ENCODE assay signal across 21 cellular contexts in genomic region chrX:69031971-69032391, GRCh38.
DNase-seq lines count a peak whose midpoint lies in the region; ATAC-seq and TF ChIP-seq lines count a peak whose summit lies in the region.
"Had no signal": no experiment of that assay in that cellular context is flagged by ENCODE, and none has a peak within 500 bp of the region (broad histone marks: within the 10 kb centered on the region; RNA-seq: fewer than 3 reads in every experiment).

No MANE protein-coding gene starts in this region.

- TF ChIP-seq RAD21 in HCT116 (IDR thresholded peaks at IDR 0.05; ENCODE audit: low read depth) = no peak

- H3K27me3 ChIP-seq in HCT116 (ENCODE audit: insufficient read depth, low read length) (no peaks in the 10 kb centered on the region), Panc1 (ENCODE audit: control insufficient read depth, insufficient read depth, low read length) (no peaks in the 10 kb centered on the region), esophagus squamous epithelium (no peaks in the 10 kb centered on the region), parathyroid adenoma (ENCODE audit: control insufficient read depth, insufficient read depth, low read length) (no peaks in the 10 kb centered on the region)
- H3K27me3 ChIP-seq: brain microvascular endothelial cell, gastrocnemius medialis had no signal

- POLR2A ChIA-PET in HCT116 (lab: Charles Lee) (interaction anchor here (4.0 kb wide), 1 partner anchor 204 kb away, joined by 25 read pairs; the partner anchor contains the start of gene EFNB1), Panc1 (lab: Charles Lee) (no interaction called here), GM10248 (lab: Yijun Ruan, JAX) (no interaction called here)

- CTCF ChIA-PET in HCT116 (lab: Charles Lee) (interaction anchor here (4.0 kb wide), 1 partner anchor 204 kb away, joined by 23 read pairs; the partner anchor contains the start of gene EFNB1), Panc1 (lab: Charles Lee) (interaction anchor here (0.8 kb wide), 1 partner anchor 193 kb away, joined by 3 read pairs; no protein-coding TSS in a partner anchor), GM10248 (lab: Yijun Ruan, JAX) (no interaction called here)

- H3K9ac ChIP-seq in HCT116 (ENCODE audit: low read length) = no peak overlapping the region
- H3K9ac ChIP-seq in parathyroid adenoma = no peak overlapping the region

- H3K9me2 ChIP-seq in HCT116 (ENCODE audit: insufficient read depth) = no peaks in the 10 kb centered on the region

- no peak overlapping the region for H3K4me3 ChIP-seq in HCT116 (replicated peaks in 1 of 2; ENCODE audit: low read depth in 1 of 2, low read length in 2 of 2)
- no peak overlapping the region for H3K4me3 ChIP-seq in Panc1 (ENCODE audit: low read depth in 2 of 2, low read length in 2 of 2)
- H3K4me3 ChIP-seq in esophagus squamous epithelium = no peak overlapping the region
- no peak overlapping the region for H3K4me3 ChIP-seq in parathyroid adenoma (ENCODE audit: low read depth, low read length)
- H3K4me3 ChIP-seq: coronary artery, gastrocnemius medialis, thoracic aorta had no signal

- no peaks in the 10 kb centered on the region for H3K36me3 ChIP-seq in HCT116 (ENCODE audit: control insufficient read depth in 1 of 2, insufficient read depth in 2 of 2, low read length in 2 of 2)
- H3K36me3 ChIP-seq in Panc1 (ENCODE audit: control insufficient read depth, insufficient read depth, low read length) = no peaks in the 10 kb centered on the region
- H3K36me3 ChIP-seq in esophagus squamous epithelium = no peaks in the 10 kb centered on the region
- H3K36me3 ChIP-seq in parathyroid adenoma (ENCODE audit: control insufficient read depth, insufficient read depth, low read length) = no peaks in the 10 kb centered on the region
- H3K36me3 ChIP-seq: brain microvascular endothelial cell, gastrocnemius medialis, thoracic aorta had no signal

- TF ChIP-seq CTCF in HCT116 (IDR thresholded peaks at IDR 0.05 in 2 of 3, conservative IDR thresholded peaks at IDR 0.05 in 1 of 3; ENCODE audit: borderline replicate concordance in 1 of 3, insufficient read depth in 1 of 3, low read depth in 2 of 3, low read length in 2 of 3) (no peak), Panc1 (IDR thresholded peaks at IDR 0.05) (no peak), esophagus squamous epithelium (IDR thresholded peaks at IDR 0.05) (no peak), parathyroid adenoma (IDR thresholded peaks at IDR 0.05) (no peak), GM10248 (IDR thresholded peaks at IDR 0.05; ENCODE audit: control extremely low read depth, extremely low read depth, low read depth, missing control alignments) (no peak)

- H2AFZ ChIP-seq in HCT116 (ENCODE audit: low read depth, low read length, poor library complexity, severe bottlenecking) = no peak overlapping the region
- H2AFZ ChIP-seq in parathyroid adenoma = peak overlapping the region; percentile 7

- BruUV-seq in HCT116 (replicated peaks; lab: Mats Ljungman, UMichigan) (no TSS peak), Panc1 (replicated peaks; lab: Mats Ljungman, UMichigan) (no TSS peak)

- no peak for DNase-seq in HCT116 (ENCODE audit: low read depth, low spot score)
- no peak for DNase-seq in Panc1 (ENCODE audit: low read depth, low spot score)
- DNase-seq in esophagus squamous epithelium (lab: John Stamatoyannopoulos, UW) = no peak
- DNase-seq in kidney glomerular epithelial cell (lab: John Stamatoyannopoulos, UW) = no peak
- no peak for DNase-seq in anterior cingulate cortex (lab: John Stamatoyannopoulos, UW)
- DNase-seq in GM10248 (ENCODE audit: extremely low spot score) = no peak
- DNase-seq: activated CD4-positive, alpha-beta T cell treated with anti-CD3 and anti-CD28 coated beads for 4 hours; activated CD8-positive, alpha-beta memory T cell treated with anti-CD3 and anti-CD28 coated beads, Interleukin-2, amount 10 ng/mL, durations not matched to agents 7 days and 5 days; activated naive CD8-positive, alpha-beta T cell treated with anti-CD3 and anti-CD28 coated beads, Interleukin-2, amount 10 ng/mL, durations not matched to agents 7 days and 5 days; brain microvascular endothelial cell; CD4-positive, alpha-beta T cell; DMS153; gastrocnemius medialis; natural killer cell; NCI-H526 treated with DMSO at 0.1 percent for 48 hours; Right ventricle myocardium superior had no signal

- in situ Hi-C loops in Panc1 (cut with HindIII; ENCODE audit: low pct_unique_long_range_greater_than_20kb, low sequenced_read_pairs) = no loop called here

- RAD21 ChIA-PET in HCT116 (lab: Charles Lee; ENCODE audit: low non-redundant PET in 1 of 2, low total read pairs in 2 of 2, uncharacterized antibody in 2 of 2, unreplicated experiment in 2 of 2) = interaction anchor here (1.3 to 2.0 kb wide), 3 partner anchors 203 to 205 kb away, joined by 3 to 11 read pairs (median 4); partner anchors contain the start of gene EFNB1 (in 2 of the 2)

- H3K27ac ChIP-seq in HCT116 (ENCODE audit: low read depth, low read length) (no peak overlapping the region), Panc1 (ENCODE audit: low read length) (no peak overlapping the region), esophagus squamous epithelium (peak overlapping the region; percentile 19 to 43 (median 38)), parathyroid adenoma (no peak overlapping the region)
- H3K27ac ChIP-seq: brain microvascular endothelial cell, coronary artery, gastrocnemius medialis, thoracic aorta had no signal

- no peak for TF ChIP-seq POLR2A in HCT116 (IDR thresholded peaks at IDR 0.05; ENCODE audit: borderline replicate concordance, extremely low read depth, insufficient read depth, insufficient read length)
- TF ChIP-seq POLR2A in esophagus squamous epithelium (IDR thresholded peaks at IDR 0.05) = no peak

- peak overlapping the region; percentile 39; the same call in 1 of the 2 replicates for H3K4me2 ChIP-seq in HCT116 (ENCODE audit: low read length)
- no peak overlapping the region for H3K4me2 ChIP-seq in parathyroid adenoma (ENCODE audit: low read length)

- H3K79me2 ChIP-seq in HCT116 (ENCODE audit: insufficient read depth, low read length) (no peaks in the 10 kb centered on the region), parathyroid adenoma (no peaks in the 10 kb centered on the region)

- intact Hi-C loops in HCT116 (cut with micrococcal nuclease) (loop anchor here (1.0 kb wide), 1 partner anchor 204 kb away; no protein-coding TSS in a partner anchor), Panc1 (cut with micrococcal nuclease; ENCODE audit: unreplicated experiment) (no loop called here), esophagus squamous epithelium (cut with DNase I) (no loop called here)

- WGBS in esophagus squamous epithelium, 2 donors = 54 to 58% methylated on average over 2 of the region's 2 CpGs

- no peak for ATAC-seq in HCT116
- ATAC-seq in Panc1 = peak; percentile 49
- ATAC-seq in GM18870 (IDR thresholded peaks at IDR 0.05; ENCODE audit: unreplicated experiment) = no peak
- ATAC-seq: activated CD8-positive, alpha-beta memory T cell treated with anti-CD3 and anti-CD28 coated beads, Interleukin-2, amount 10 ng/mL, durations not matched to agents 7 days and 5 days; gastrocnemius medialis; natural killer cell; stimulated activated effector memory CD8-positive, alpha-beta T cell treated with anti-CD3 and anti-CD28 coated beads, Interleukin-12 subunit alpha, Interleukin-12 subunit beta, amount 100 ng/mL, for 72 hours had no signal

- H3K9me3 ChIP-seq in HCT116 (ENCODE audit: control insufficient read depth in 1 of 2, insufficient read depth in 1 of 2, low read depth in 1 of 2, low read length in 2 of 2) (no peaks in the 10 kb centered on the region), Panc1 (ENCODE audit: control insufficient read depth, insufficient read depth, low read depth, low read length) (no peaks in the 10 kb centered on the region), esophagus squamous epithelium (no peaks in the 10 kb centered on the region), parathyroid adenoma (ENCODE audit: control insufficient read depth, low read length) (no peaks in the 10 kb centered on the region)
- H3K9me3 ChIP-seq: gastrocnemius medialis, thoracic aorta had no signal

- no peaks in the 10 kb centered on the region for H4K20me1 ChIP-seq in HCT116 (ENCODE audit: insufficient read depth)

- peaks cover 0 to 16% of the 10 kb centered on the region in 2 experiments; a peak in 2 of 4 replicates for H3K4me1 ChIP-seq in HCT116 (ENCODE audit: control insufficient read depth in 1 of 2, insufficient read depth in 2 of 2, low read length in 2 of 2)
- no peaks in the 10 kb centered on the region for H3K4me1 ChIP-seq in Panc1 (ENCODE audit: control insufficient read depth, insufficient read depth, low read length)
- H3K4me1 ChIP-seq in esophagus squamous epithelium = peaks cover 0 to 32% (median 6%) of the 10 kb centered on the region in 3 donors
- H3K4me1 ChIP-seq in parathyroid adenoma = peaks cover 20% of the 10 kb centered on the region
- H3K4me1 ChIP-seq: gastrocnemius medialis had no signal

TF ChIP-seq in HCT116, 20 proteins besides CTCF, POLR2A, EP300 and RAD21 (continues in another document):
- TF ChIP-seq TCF7L2 (IDR thresholded peaks at IDR 0.05; ENCODE audit: borderline replicate concordance, extremely low read depth, insufficient read depth, insufficient read length) = no peak
- TF ChIP-seq REST (IDR thresholded peaks at IDR 0.05; ENCODE audit: low read depth) = no peak
- TF ChIP-seq ZFX (IDR thresholded peaks at IDR 0.05) = no peak
- no peak for TF ChIP-seq JUND (IDR thresholded peaks at IDR 0.05)
- no peak for TF ChIP-seq SIN3A (IDR thresholded peaks at IDR 0.05; ENCODE audit: low read depth)

Comparison
In these comparisons a context has a peak if more than half of its experiments do, and no peak if none do; other contexts are left out.
1. H3K27ac ChIP-seq: peak in esophagus squamous epithelium (4 of 4); none in HCT116 (single experiment), Panc1 (single experiment) and parathyroid adenoma (single experiment).